ENCODE assay signal across 26 cellular contexts in the genomic region with DNA sequence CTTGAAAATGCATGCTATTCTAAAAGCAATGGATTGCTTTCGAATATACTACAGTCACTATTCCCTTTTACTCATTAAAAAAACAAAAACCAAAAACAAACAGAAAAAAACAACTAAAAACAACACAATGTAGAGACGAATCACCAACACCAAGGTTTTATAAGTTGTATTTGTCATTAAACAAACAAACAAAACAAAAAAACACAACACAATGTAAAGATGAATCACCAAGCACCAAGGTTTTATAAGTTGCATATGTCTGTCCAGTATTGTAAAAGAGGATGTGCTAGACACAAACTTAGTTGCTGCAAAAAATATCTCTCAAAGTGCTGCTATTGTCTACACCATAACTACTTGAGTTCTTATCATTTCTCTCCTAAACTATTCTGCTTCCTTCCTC.
"Had no signal": no experiment of that assay in that cellular context is flagged by ENCODE, and none has a peak within 500 bp of the region (broad histone marks: within the 10 kb centered on the region; RNA-seq: fewer than 3 reads in every experiment).

No MANE protein-coding gene starts in this region.

- ATAC-seq: esophagus mucosa; gastroesophageal sphincter; left cardiac atrium; lower lobe of right lung; natural killer cell treated with Interleukin-12 subunit alpha and Interleukin-12 subunit beta and Interleukin-15 and Interleukin-18, amount 100 ng/mL, for 72 hours; right cardiac atrium; stimulated activated naive CD8-positive, alpha-beta T cell treated with anti-CD3 and anti-CD28 coated beads, Interleukin-15, Interleukin-2, amounts not matched to agents 100 U/mL and 50 U/mL, for 24 hours had no signal

- FAIRE-seq: endothelial cell of umbilical vein, kidney, small intestine had no signal

- H3K4me1 Mint-ChIP-seq: endodermal cell, immature natural killer cell, neural progenitor cell had no signal

- H3K9me3 Mint-ChIP-seq: endodermal cell; natural killer cell treated with Interleukin-12 subunit alpha and Interleukin-12 subunit beta and Interleukin-15 and Interleukin-18, amount 100 ng/mL, for 72 hours; neural progenitor cell; type B pancreatic cell had no signal

- DNase-seq: effector CD4-positive, alpha-beta T cell; endodermal cell; glutamatergic neuron; immature natural killer cell; kidney; left cardiac atrium; left ventricle myocardium inferior; lower lobe of right lung; mesenchymal stem cell; midbrain; nucleus accumbens; ovary; right cardiac atrium; small intestine; stimulated activated CD4-positive, alpha-beta T cell treated with anti-CD3 and anti-CD28 coated beads, Interleukin-12 subunit alpha, Interleukin-12 subunit beta, amount 100 ng/mL, for 4 hours; stimulated activated naive CD8-positive, alpha-beta T cell treated with anti-CD3 and anti-CD28 coated beads, Interleukin-15, Interleukin-2, amounts not matched to agents 100 U/mL and 50 U/mL, for 24 hours; thyroid gland; uterus had no signal

- H3K4me1 ChIP-seq: gastroesophageal sphincter, left ventricle myocardium inferior, lower lobe of right lung, neural progenitor cell, suprapubic skin, thyroid gland, uterus had no signal

- H3K4me3 Mint-ChIP-seq: endodermal cell; immature natural killer cell; natural killer cell treated with Interleukin-12 subunit alpha and Interleukin-12 subunit beta and Interleukin-15 and Interleukin-18, amount 100 ng/mL, for 72 hours; neural progenitor cell; type B pancreatic cell had no signal

- H3K9me3 ChIP-seq: gastroesophageal sphincter, left ventricle myocardium inferior, lower lobe of right lung, ovary, suprapubic skin, thyroid gland, uterus had no signal

- H3K4me3 ChIP-seq: coronary artery, gastroesophageal sphincter, left ventricle myocardium inferior, lower lobe of right lung, neural progenitor cell, ovary, suprapubic skin, thyroid gland, uterus had no signal

- H3K36me3 ChIP-seq: gastroesophageal sphincter, left ventricle myocardium inferior, lower lobe of right lung, neural progenitor cell, ovary, suprapubic skin, thyroid gland, uterus had no signal

- H3K36me3 Mint-ChIP-seq: immature natural killer cell; natural killer cell treated with Interleukin-12 subunit alpha and Interleukin-12 subunit beta and Interleukin-15 and Interleukin-18, amount 100 ng/mL, for 72 hours; neural progenitor cell; type B pancreatic cell had no signal

- H3K27me3 Mint-ChIP-seq: natural killer cell treated with Interleukin-12 subunit alpha and Interleukin-12 subunit beta and Interleukin-15 and Interleukin-18, amount 100 ng/mL, for 72 hours; type B pancreatic cell had no signal

- H3K27ac Mint-ChIP-seq: endodermal cell; immature natural killer cell; natural killer cell treated with Interleukin-12 subunit alpha and Interleukin-12 subunit beta and Interleukin-15 and Interleukin-18, amount 100 ng/mL, for 72 hours; neural progenitor cell; type B pancreatic cell had no signal

- H3K27ac ChIP-seq: coronary artery, gastroesophageal sphincter, left ventricle myocardium inferior, lower lobe of right lung, neural progenitor cell, ovary, suprapubic skin, thyroid gland, uterus had no signal

- H3K27me3 ChIP-seq: gastroesophageal sphincter, neural progenitor cell, ovary, suprapubic skin, thyroid gland, uterus had no signal
